ENCODE assay signal across 7 cellular contexts in the genomic region with DNA sequence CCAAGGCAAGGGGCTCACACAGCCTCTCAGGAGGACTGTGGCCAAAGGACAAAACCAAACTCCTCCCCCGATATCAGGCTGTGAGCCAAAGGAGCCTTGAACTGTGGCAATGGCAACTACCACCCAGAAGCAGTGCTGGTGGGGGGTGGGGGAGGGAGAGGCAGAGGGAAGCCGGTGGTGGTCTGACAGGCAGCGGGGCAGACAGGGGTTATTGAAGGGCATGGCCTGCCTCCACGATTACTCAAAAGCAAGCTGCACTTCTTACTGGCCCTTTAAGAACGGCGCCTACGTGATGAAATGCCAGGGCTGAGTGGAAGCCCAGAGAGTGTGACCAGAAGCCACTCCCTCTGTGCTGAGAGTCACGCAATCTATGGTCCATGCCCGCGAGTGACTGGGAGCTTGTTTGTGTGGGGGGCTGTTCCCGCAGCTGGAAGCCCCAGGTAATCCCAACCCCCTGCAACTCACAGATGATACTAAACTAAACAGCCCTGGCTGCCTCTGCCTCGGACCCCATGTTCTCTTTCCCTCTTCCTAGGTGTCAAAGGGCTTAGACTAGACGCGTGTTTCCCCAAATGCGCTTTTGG.
A peak's percentile ranks its signal among the peaks of the same experiment; 100 is the strongest.
DNase-seq lines count a peak whose midpoint lies in the region; ATAC-seq, FAIRE-seq and TF ChIP-seq lines count a peak whose summit lies in the region.

No MANE protein-coding gene starts in this region.

- H3K9me3 ChIP-seq in endothelial cell of umbilical vein (replicated peaks; ENCODE audit: control insufficient read depth, insufficient read depth, low read length) = no peaks in the 10 kb centered on the region
- no peaks in the 10 kb centered on the region for H3K9me3 ChIP-seq in naive thymus-derived CD4-positive, alpha-beta T cell (ENCODE audit: control insufficient read depth in 2 of 3, low read length in 3 of 3)
- H3K9me3 ChIP-seq in A673 (ENCODE audit: low read depth, low read length, poor library complexity, severe bottlenecking) = no peaks in the 10 kb centered on the region

- H3K4me1 Mint-ChIP-seq in naive thymus-derived CD4-positive, alpha-beta T cell = peaks cover 13 to 33% (median 23%) of the 10 kb centered on the region in 7 donors

- BruUV-seq in endothelial cell of umbilical vein (replicated peaks; lab: Mats Ljungman, UMichigan) (no TSS peak), A673 (replicated peaks; lab: Mats Ljungman, UMichigan) (no TSS peak)

- dilution Hi-C loops in endothelial cell of umbilical vein (cut with MboI; ENCODE audit: extremely low pct_ligation_motif_present, low sequenced_read_pairs) = no loop called here

- H3K9ac ChIP-seq in endothelial cell of umbilical vein (replicated peaks; ENCODE audit: extremely low read depth, insufficient read depth, low read length) = no peak overlapping the region

- H3K36me3 Mint-ChIP-seq in naive thymus-derived CD4-positive, alpha-beta T cell = peaks cover 0 to 3% (median 0%) of the 10 kb centered on the region in 5 donors

- POLR2A ChIA-PET in endothelial cell of umbilical vein (lab: Charles Lee) = no interaction called here
- POLR2A ChIA-PET in naive thymus-derived CD4-positive, alpha-beta T cell (lab: Charles Lee) = interaction anchor here (0.9 to 1.0 kb wide), 2 partner anchors 9 to 13 kb away, joined by 3 to 9 read pairs; no protein-coding TSS in a partner anchor
- POLR2A ChIA-PET in A673 (lab: Charles Lee; ENCODE audit: low non-redundant PET) = no interaction called here

- no peak overlapping the region for H3K4me3 Mint-ChIP-seq in naive thymus-derived CD4-positive, alpha-beta T cell

- CTCF ChIA-PET in endothelial cell of umbilical vein (lab: Charles Lee) = interaction anchor here (1.0 to 1.1 kb wide), 2 partner anchors 10 to 24 kb away, joined by 3 read pairs; no protein-coding TSS in a partner anchor
- CTCF ChIA-PET in naive thymus-derived CD4-positive, alpha-beta T cell (lab: Charles Lee) = interaction anchor here (0.6 to 0.7 kb wide), 2 partner anchors 11 to 33 kb away, joined by 3 to 4 read pairs; no protein-coding TSS in a partner anchor
- CTCF ChIA-PET in A673 (lab: Charles Lee) = no interaction called here

- peaks cover 0 to 5% (median 0%) of the 10 kb centered on the region in 5 donors for H3K27me3 Mint-ChIP-seq in naive thymus-derived CD4-positive, alpha-beta T cell

- DNase-seq in HuH-7 (ENCODE audit: low spot score) (peak; percentile 6), endothelial cell of umbilical vein (ENCODE audit: low read depth, low spot score) (peak; percentile 29), A673 (ENCODE audit: low spot score) (no peak), coronary artery (ENCODE audit: low spot score) (no peak), activated T-cell treated with anti-CD3 and anti-CD28 coated beads for 4 hours (no peak)
- DNase-seq in naive thymus-derived CD4-positive, alpha-beta T cell = no peak

- H2AFZ ChIP-seq in endothelial cell of umbilical vein (ENCODE audit: low read depth, low read length) = peak overlapping the region; percentile 69

- no peaks in the 10 kb centered on the region for H3K36me3 ChIP-seq in endothelial cell of umbilical vein (ENCODE audit: control insufficient read depth in 2 of 2, extremely low read depth in 1 of 2, insufficient read depth in 2 of 2, low read length in 2 of 2)
- no peaks in the 10 kb centered on the region for H3K36me3 ChIP-seq in naive thymus-derived CD4-positive, alpha-beta T cell (ENCODE audit: control insufficient read depth in 2 of 3, insufficient read depth in 3 of 3, low read length in 3 of 3)
- no peaks in the 10 kb centered on the region for H3K36me3 ChIP-seq in A673 (ENCODE audit: insufficient read depth, low read length, poor library complexity, severe bottlenecking)

- no peak overlapping the region for H3K4me3 ChIP-seq in endothelial cell of umbilical vein (replicated peaks in 1 of 3; ENCODE audit: insufficient read depth in 1 of 3, low read depth in 1 of 3, low read length in 3 of 3)
- H3K4me3 ChIP-seq in naive thymus-derived CD4-positive, alpha-beta T cell (ENCODE audit: low read length) = no peak overlapping the region
- no peak overlapping the region for H3K4me3 ChIP-seq in A673 (ENCODE audit: low read depth, low read length, poor library complexity, severe bottlenecking)
- H3K4me3 ChIP-seq in coronary artery = no peak overlapping the region

- H3K27me3 ChIP-seq in endothelial cell of umbilical vein (ENCODE audit: control insufficient read depth in 2 of 2, insufficient read depth in 2 of 2, low read length in 2 of 2) = peaks cover under 1 to 4% of the 10 kb centered on the region in 2 experiments
- H3K27me3 ChIP-seq in naive thymus-derived CD4-positive, alpha-beta T cell (ENCODE audit: control insufficient read depth in 2 of 2, insufficient read depth in 2 of 2, low read length in 2 of 2) = no peaks in the 10 kb centered on the region
- H3K27me3 ChIP-seq in A673 (replicated peaks; ENCODE audit: insufficient read depth, low read depth, low read length, poor library complexity) = no peaks in the 10 kb centered on the region

- peak; percentile 61 for FAIRE-seq in endothelial cell of umbilical vein (lab: Jason Lieb, UNC)

- H3K4me1 ChIP-seq in endothelial cell of umbilical vein (ENCODE audit: control insufficient read depth, extremely low read depth, insufficient read depth, low read length) (peaks cover 24% of the 10 kb centered on the region), A673 (ENCODE audit: insufficient read depth, low read length, poor library complexity, severe bottlenecking) (no peaks in the 10 kb centered on the region)
- H3K4me1 ChIP-seq in naive thymus-derived CD4-positive, alpha-beta T cell (ENCODE audit: control insufficient read depth in 2 of 2, insufficient read depth in 2 of 2, low read length in 2 of 2) = peaks cover 3 to 7% of the 10 kb centered on the region in 2 donors

- intact Hi-C loops in endothelial cell of umbilical vein (cut with micrococcal nuclease) = loop anchor here (1.0 kb wide), 1 partner anchor 10 kb away; no protein-coding TSS in a partner anchor
- intact Hi-C loops in naive thymus-derived CD4-positive, alpha-beta T cell (cut with micrococcal nuclease) = no loop called here
- intact Hi-C loops in A673 (cut with micrococcal nuclease; ENCODE audit: unreplicated experiment) = no loop called here

- TF ChIP-seq CTCF in endothelial cell of umbilical vein (IDR thresholded peaks at IDR 0.05; ENCODE audit: extremely low read depth in 1 of 2, insufficient read depth in 1 of 2, low read depth in 1 of 2, low read length in 2 of 2) = no peak
- no peak for TF ChIP-seq CTCF in A673 (conservative IDR thresholded peaks at IDR 0.05; ENCODE audit: low read depth, low read length)
- TF ChIP-seq CTCF in coronary artery (IDR thresholded peaks at IDR 0.05) = no peak

- peaks cover 0 to 2% (median 0%) of the 10 kb centered on the region in 11 donors for H3K9me3 Mint-ChIP-seq in naive thymus-derived CD4-positive, alpha-beta T cell

- H3K9me1 ChIP-seq in endothelial cell of umbilical vein (replicated peaks; ENCODE audit: control insufficient read depth, extremely low read depth, insufficient read depth, low read length) = no peaks in the 10 kb centered on the region

- no peak for TF ChIP-seq POLR2A in endothelial cell of umbilical vein (IDR thresholded peaks at IDR 0.05; ENCODE audit: low read depth, low read length)

- H3K79me2 ChIP-seq in endothelial cell of umbilical vein (ENCODE audit: control insufficient read depth, insufficient read depth, low read length) = no peaks in the 10 kb centered on the region

- peak overlapping the region in 1 of 9 donors; percentile 70 for H3K27ac Mint-ChIP-seq in naive thymus-derived CD4-positive, alpha-beta T cell

- no peak overlapping the region for H3K4me2 ChIP-seq in endothelial cell of umbilical vein (ENCODE audit: insufficient read depth, low read length)

- no peaks in the 10 kb centered on the region for H4K20me1 ChIP-seq in endothelial cell of umbilical vein (replicated peaks; ENCODE audit: control insufficient read depth, extremely low read depth, insufficient read depth, low read length)

- H3K27ac ChIP-seq in endothelial cell of umbilical vein (ENCODE audit: insufficient read depth, low read depth, low read length) = no peak overlapping the region
- no peak overlapping the region for H3K27ac ChIP-seq in naive thymus-derived CD4-positive, alpha-beta T cell (ENCODE audit: low read depth, low read length)
- no peak overlapping the region for H3K27ac ChIP-seq in A673 (ENCODE audit: low read depth, low read length, poor library complexity, severe bottlenecking)
- H3K27ac ChIP-seq in coronary artery = no peak overlapping the region

- peak; percentile 79 for ATAC-seq in GM21423 (IDR thresholded peaks at IDR 0.05; ENCODE audit: unreplicated experiment)
- ATAC-seq in naive thymus-derived CD4-positive, alpha-beta T cell = peak; percentile 75

TF ChIP-seq in endothelial cell of umbilical vein, 7 proteins besides CTCF, POLR2A, EP300 and RAD21:
- TF ChIP-seq FOS (IDR thresholded peaks at IDR 0.05; ENCODE audit: borderline replicate concordance, insufficient read depth, low read length) = no peak
- no peak for TF ChIP-seq GATA2 (IDR thresholded peaks at IDR 0.05; ENCODE audit: insufficient read depth, insufficient read length, low read depth, low read length)
- TF ChIP-seq, protein P1, sequence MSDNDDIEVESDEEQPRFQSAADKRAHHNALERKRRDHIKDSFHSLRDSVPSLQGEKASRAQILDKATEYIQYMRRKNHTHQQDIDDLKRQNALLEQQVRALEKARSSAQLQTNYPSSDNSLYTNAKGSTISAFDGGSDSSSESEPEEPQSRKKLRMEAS (IDR thresholded peaks at IDR 0.05; ENCODE audit: insufficient read depth, insufficient read length) = no peak
- TF ChIP-seq JUN (IDR thresholded peaks at IDR 0.05; ENCODE audit: borderline replicate concordance, insufficient read depth, insufficient read length, low read depth) = no peak
- TF ChIP-seq POLR2AphosphoS5 (IDR thresholded peaks at IDR 0.05; ENCODE audit: insufficient read depth, low read depth, low read length) = no peak
- TF ChIP-seq EZH2 (IDR thresholded peaks at IDR 0.05; ENCODE audit: borderline replicate concordance, low read depth, low read length, severe bottlenecking) = no peak
- TF ChIP-seq MYC (IDR thresholded peaks at IDR 0.05; ENCODE audit: low read depth, low read length) = no peak

Comparison
In these comparisons a context has a peak if more than half of its experiments do, and no peak if none do; other contexts are left out.
1. DNase-seq: peak in HuH-7 (single experiment) and endothelial cell of umbilical vein (single experiment); none in naive thymus-derived CD4-positive, alpha-beta T cell (0 of 9), A673 (single experiment), coronary artery (single experiment) and activated T-cell treated with anti-CD3 and anti-CD28 coated beads for 4 hours (single experiment).